Comparison of ENCODE assay signal across 8 cellular contexts in genomic region chr2:74554821-74555531, GRCh38. TPM values are rescaled to one million over a fixed set of nuclear protein-coding genes. Genes with fewer than 3 reads are reported as not detected.
DNase-seq lines count a peak whose midpoint lies in the region; ATAC-seq and TF ChIP-seq lines count a peak whose summit lies in the region.

No MANE protein-coding gene starts in this region.

- ATAC-seq in GM21528 (IDR thresholded peaks at IDR 0.05; ENCODE audit: low FRiP score, unreplicated experiment) = peak; percentile 48
- no peak for ATAC-seq in HG03571 (IDR thresholded peaks at IDR 0.05; ENCODE audit: unreplicated experiment)

- peak overlapping the region; percentile 95 for H3K4me3 ChIP-seq in fibroblast of pulmonary artery (replicated peaks; ENCODE audit: low read depth, low read length)

- H3K36me3 Mint-ChIP-seq in neural crest cell (ENCODE audit: low read depth) = peaks cover 9% of the 10 kb centered on the region

- peaks cover 8% of the 10 kb centered on the region for H3K27me3 Mint-ChIP-seq in neural crest cell (ENCODE audit: low read depth)

- H3K9me3 Mint-ChIP-seq in neural crest cell = no peaks in the 10 kb centered on the region

- DNase-seq in Daoy (ENCODE audit: low read depth) (peak; percentile 57), LoVo (ENCODE audit: low spot score) (peak; percentile 42), activated T-cell treated with anti-CD3 and anti-CD28 coated beads for 4 hours (peak; percentile 34), fibroblast of pulmonary artery (ENCODE audit: low read depth) (no peak), neural crest cell (ENCODE audit: low read depth, low spot score) (peak; percentile 49), H4 (ENCODE audit: low spot score) (no peak)

- peak overlapping the region; percentile 94 for H3K4me3 Mint-ChIP-seq in neural crest cell

- peaks cover 34% of the 10 kb centered on the region for H3K4me1 Mint-ChIP-seq in neural crest cell

- no peak for TF ChIP-seq CTCF in fibroblast of pulmonary artery (IDR thresholded peaks at IDR 0.05; ENCODE audit: low read length, missing control alignments)
- peak; percentile 26 for TF ChIP-seq CTCF in neural crest cell (conservative IDR thresholded peaks at IDR 0.05)

- H3K27ac Mint-ChIP-seq in neural crest cell (ENCODE audit: unreplicated experiment) = peak overlapping the region; percentile 88

RNA-seq across cellular contexts. Expression of gene DOK1, which starts 0.5 kb away (rescaled TPM):
- 19.8 and 20.6 TPM in 2 replicates for total RNA-seq in Daoy (2014; rRNA removed; shearing (Covaris generic))
- 22.4 TPM in 2 replicates for total RNA-seq in neural crest cell
- total RNA-seq in H4 (2014; rRNA removed; shearing (Covaris generic)) = 0.84 and 2.1 TPM in 2 replicates

RNA-seq across cellular contexts. Expression of gene LOXL3, which starts 1.2 kb away (rescaled TPM):
- total RNA-seq in Daoy (2014; rRNA removed; shearing (Covaris generic)) = 54.5 and 62.0 TPM in 2 replicates
- total RNA-seq in neural crest cell = 28.3 and 30.2 TPM in 2 replicates
- 2.0 and 2.4 TPM in 2 replicates for total RNA-seq in H4 (2014; rRNA removed; shearing (Covaris generic))

RNA-seq across cellular contexts. Expression of gene HTRA2, which starts 25.2 kb away (rescaled TPM):
- total RNA-seq in Daoy (2014; rRNA removed; shearing (Covaris generic)) = 41.2 and 44.8 TPM in 2 replicates
- 44.7 and 45.4 TPM in 2 replicates for total RNA-seq in neural crest cell
- total RNA-seq in H4 (2014; rRNA removed; shearing (Covaris generic)) = 40.5 and 49.5 TPM in 2 replicates

RNA-seq across cellular contexts. Expression of gene AUP1, which starts 25.5 kb away (rescaled TPM):
- 135 TPM in 2 replicates for total RNA-seq in Daoy (2014; rRNA removed; shearing (Covaris generic))
- 110 and 113 TPM in 2 replicates for total RNA-seq in neural crest cell
- 95.4 and 102 TPM in 2 replicates for total RNA-seq in H4 (2014; rRNA removed; shearing (Covaris generic))

RNA-seq across cellular contexts. Expression of gene DQX1, which starts 28.9 kb away (rescaled TPM):
- total RNA-seq in Daoy (2014; rRNA removed; shearing (Covaris generic)) = 1.1 TPM in 1 of 2 replicates, not detected in the other
- 0.49 and 0.77 TPM in 2 replicates for total RNA-seq in neural crest cell
- total RNA-seq in H4 (2014; rRNA removed; shearing (Covaris generic)) = not detected in 2 replicates

Comparison
In these comparisons a context has a peak if more than half of its experiments do, and no peak if none do; other contexts are left out.
1. DNase-seq: peak in Daoy (single experiment), LoVo (single experiment), activated T-cell treated with anti-CD3 and anti-CD28 coated beads for 4 hours (single experiment) and neural crest cell (single experiment); none in fibroblast of pulmonary artery (single experiment) and H4 (single experiment).